In the genomic region with DNA sequence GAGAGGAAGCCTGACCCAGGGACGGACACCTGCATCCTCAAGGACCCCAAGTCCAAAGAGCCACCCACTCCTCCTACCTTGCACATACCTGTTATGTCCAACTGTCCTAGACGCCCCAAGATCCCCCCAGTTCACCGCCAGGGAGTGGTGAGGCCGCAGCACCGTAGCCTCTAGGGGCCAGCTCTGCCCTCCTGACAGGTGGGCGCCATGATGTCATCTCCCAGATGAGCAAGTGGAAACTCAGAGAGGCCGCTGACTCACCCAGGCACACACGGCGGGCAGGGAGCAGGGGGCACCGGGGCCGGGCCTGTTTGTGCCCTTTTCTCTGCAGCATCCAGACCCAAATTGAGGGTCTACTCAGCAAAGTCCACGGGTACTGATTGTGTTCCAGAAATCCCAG, we compare ENCODE assay signal across 16 cellular contexts. TPM values are rescaled to one million over a fixed set of nuclear protein-coding genes. Genes with fewer than 3 reads are reported as not detected.
DNase-seq lines count a peak whose midpoint lies in the region; ATAC-seq and TF ChIP-seq lines count a peak whose summit lies in the region.
"Had no signal": no experiment of that assay in that cellular context is flagged by ENCODE, and none has a peak within 500 bp of the region (broad histone marks: within the 10 kb centered on the region; RNA-seq: fewer than 3 reads in every experiment).

No MANE protein-coding gene starts in this region.

- TF ChIP-seq RAD21 in IMR-90 (IDR thresholded peaks at IDR 0.05; ENCODE audit: low read length): no peak

- H3K14ac ChIP-seq in IMR-90 (replicated peaks; ENCODE audit: low read depth, low read length): no peak overlapping the region

- H3K23ac ChIP-seq in IMR-90 (ENCODE audit: low read depth, low read length): no peak overlapping the region

- H2BK120ac ChIP-seq in IMR-90 (ENCODE audit: low read depth, low read length): peak overlapping the region; percentile 40; the same call in 1 of the 2 replicates

- CTCF ChIA-PET in IMR-90 (lab: Yijun Ruan, JAX): no interaction called here

- H3K4me1 ChIP-seq in BLaER1 (peaks cover 64% of the 10 kb centered on the region), IMR-90 (ENCODE audit: control insufficient read depth, insufficient read depth, low read length) (peaks cover 9% of the 10 kb centered on the region)
- H3K4me1 ChIP-seq: Caco-2, SJCRH30 had no signal

- DNase-seq in IMR-90: no peak
- peak; percentile 10 for DNase-seq in left ventricle myocardium superior
- DNase-seq in posterior vena cava (ENCODE audit: low spot score): peak; percentile 41
- DNase-seq in epidermal melanocyte (ENCODE audit: insufficient read length, low spot score): no peak
- DNase-seq in kidney glomerular epithelial cell (lab: John Stamatoyannopoulos, UW): no peak
- no peak for DNase-seq in GM19238 (ENCODE audit: insufficient read length, low spot score)
- DNase-seq: Caco-2; CD4-positive, CD25-positive, alpha-beta regulatory T cell; DMS153; Kasumi-1; NCI-H187 treated with DMSO at 0.1 percent for 48 hours; NCI-H446; NCI-H69; SJCRH30 had no signal

- H3K4me2 ChIP-seq in BLaER1 (peak overlapping the region; percentile 81; the same call in 1 of the 2 replicates), IMR-90 (ENCODE audit: low read depth, low read length) (no peak overlapping the region)

- no peaks in the 10 kb centered on the region for H3K9me3 ChIP-seq in BLaER1
- no peaks in the 10 kb centered on the region for H3K9me3 ChIP-seq in IMR-90 (ENCODE audit: control insufficient read depth, insufficient read depth, low read length)
- H3K9me3 ChIP-seq: Caco-2, SJCRH30 had no signal

- H4K5ac ChIP-seq in IMR-90 (ENCODE audit: low read depth, low read length): no peak overlapping the region

- BruUV-seq in IMR-90 (replicated peaks; lab: Mats Ljungman, UMichigan): no TSS peak

- H3K9ac ChIP-seq in BLaER1 (no peak overlapping the region), IMR-90 (ENCODE audit: low read depth, low read length) (no peak overlapping the region)

- dilution Hi-C loops in IMR-90 (cut with HindIII; ENCODE audit: low sequenced_read_pairs, unreplicated experiment): no loop called here

- peak overlapping the region; percentile 61; the same call in 1 of the 2 replicates for H2AK5ac ChIP-seq in IMR-90 (ENCODE audit: low read depth, low read length)

- H3K27me3 ChIP-seq in BLaER1: peaks cover 21% of the 10 kb centered on the region
- H3K27me3 ChIP-seq in IMR-90 (ENCODE audit: control insufficient read depth, insufficient read depth, low read length): no peaks in the 10 kb centered on the region
- H3K27me3 ChIP-seq: SJCRH30 had no signal

- H4K91ac ChIP-seq in IMR-90 (ENCODE audit: insufficient read depth, low read depth, low read length): no peak overlapping the region

- H4K8ac ChIP-seq in IMR-90 (ENCODE audit: low read depth in 2 of 2, low read length in 2 of 2): no peak overlapping the region

- no peak overlapping the region for H2BK20ac ChIP-seq in IMR-90 (ENCODE audit: low read depth, low read length)

- intact Hi-C loops in IMR-90 (cut with micrococcal nuclease): no loop called here
- intact Hi-C loops in left ventricle myocardium superior (cut with micrococcal nuclease): no loop called here
- intact Hi-C loops in posterior vena cava (cut with DNase I): no loop called here

- H4K20me1 ChIP-seq in BLaER1: peaks cover 16% of the 10 kb centered on the region
- no peaks in the 10 kb centered on the region for H4K20me1 ChIP-seq in IMR-90 (ENCODE audit: insufficient read depth, low read length)

- H2BK5ac ChIP-seq in IMR-90 (ENCODE audit: low read depth, low read length, poor library complexity, severe bottlenecking): no peak overlapping the region

- no peak overlapping the region for H2AFZ ChIP-seq in IMR-90 (replicated peaks; ENCODE audit: low read length, poor library complexity)

- 89% methylated on average over 3 of the region's 12 CpGs; no CpG with 5 or more reads in 1 of the 2 experiments for WGBS in IMR-90 (ENCODE audit: extremely low coverage in 2 of 2, insufficient read length in 1 of 2), 2 experiments

- H3K27ac ChIP-seq in BLaER1: no peak overlapping the region
- H3K27ac ChIP-seq in IMR-90 (ENCODE audit: insufficient read depth, low read length): no peak overlapping the region
- H3K27ac ChIP-seq: SJCRH30 had no signal

- H3K56ac ChIP-seq in IMR-90 (ENCODE audit: extremely low read depth, insufficient read depth, low read length): no peak overlapping the region

- peaks cover 25% of the 10 kb centered on the region for H3K9me1 ChIP-seq in IMR-90 (ENCODE audit: insufficient read depth, low read length)

- no peaks in the 10 kb centered on the region for H3K36me3 ChIP-seq in BLaER1
- no peaks in the 10 kb centered on the region for H3K36me3 ChIP-seq in IMR-90 (ENCODE audit: control insufficient read depth, insufficient read depth, low read length)
- H3K36me3 ChIP-seq: SJCRH30 had no signal

- H2BK15ac ChIP-seq in IMR-90 (ENCODE audit: low read depth, low read length): no peak overlapping the region

- H3K4me3 ChIP-seq in BLaER1 (no peak overlapping the region), IMR-90 (ENCODE audit: insufficient read depth, low read depth, low read length) (no peak overlapping the region)
- H3K4me3 ChIP-seq: SJCRH30 had no signal

- no peak overlapping the region for H3K18ac ChIP-seq in IMR-90 (ENCODE audit: low read depth, low read length)

- TF ChIP-seq POLR2A in IMR-90 (IDR thresholded peaks at IDR 0.05; ENCODE audit: low read depth, low read length): no peak

- POLR2A ChIA-PET in IMR-90 (lab: Charles Lee; ENCODE audit: unreplicated experiment): no interaction called here

- no peak for TF ChIP-seq CTCF in IMR-90 (conservative IDR thresholded peaks at IDR 0.05; ENCODE audit: low read depth, low read length)

- ATAC-seq in IMR-90 (ENCODE audit: low read depth) (no peak), left ventricle myocardium superior (no peak), esophagus mucosa (no peak)

- peaks cover 3 to 28% of the 10 kb centered on the region in 2 experiments; a peak in 3 of 4 replicates for H3K79me1 ChIP-seq in IMR-90 (ENCODE audit: low read depth in 1 of 2, low read length in 2 of 2)

- in situ Hi-C loops in IMR-90 (cut with MboI; ENCODE audit: low sequenced_read_pairs): no loop called here

- no peak overlapping the region for H2AK9ac ChIP-seq in IMR-90 (replicated peaks; ENCODE audit: low read depth, low read length, poor library complexity)

- H3K4ac ChIP-seq in IMR-90 (ENCODE audit: low read depth, low read length): no peak overlapping the region

TF ChIP-seq in IMR-90, 13 proteins besides CTCF, POLR2A, EP300 and RAD21:
- no peak for TF ChIP-seq BHLHE40 (IDR thresholded peaks at IDR 0.05; ENCODE audit: low read depth, low read length)
- TF ChIP-seq MAFK (IDR thresholded peaks at IDR 0.05; ENCODE audit: low read depth, low read length): no peak
- TF ChIP-seq, protein P1, sequence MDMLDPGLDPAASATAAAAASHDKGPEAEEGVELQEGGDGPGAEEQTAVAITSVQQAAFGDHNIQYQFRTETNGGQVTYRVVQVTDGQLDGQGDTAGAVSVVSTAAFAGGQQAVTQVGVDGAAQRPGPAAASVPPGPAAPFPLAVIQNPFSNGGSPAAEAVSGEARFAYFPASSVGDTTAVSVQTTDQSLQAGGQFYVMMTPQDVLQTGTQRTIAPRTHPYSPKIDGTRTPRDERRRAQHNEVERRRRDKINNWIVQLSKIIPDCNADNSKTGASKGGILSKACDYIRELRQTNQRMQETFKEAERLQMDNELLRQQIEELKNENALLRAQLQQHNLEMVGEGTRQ (IDR thresholded peaks at IDR 0.05; ENCODE audit: low read depth, low read length): no peak
- TF ChIP-seq MXI1 (IDR thresholded peaks at IDR 0.05; ENCODE audit: borderline replicate concordance, low read depth, low read length): no peak
- no peak for TF ChIP-seq CHD1 (IDR thresholded peaks at IDR 0.05; ENCODE audit: low read depth, low read length)
- no peak for TF ChIP-seq RFX5 (IDR thresholded peaks at IDR 0.05; ENCODE audit: low read depth, low read length)
- TF ChIP-seq NFE2L2 (IDR thresholded peaks at IDR 0.05; ENCODE audit: low read depth, low read length): no peak
- TF ChIP-seq MAZ (IDR thresholded peaks at IDR 0.05; ENCODE audit: borderline replicate concordance, low read depth, low read length): no peak
- no peak for TF ChIP-seq SMC3 (IDR thresholded peaks at IDR 0.05; ENCODE audit: low read depth, low read length)
- TF ChIP-seq RCOR1 (IDR thresholded peaks at IDR 0.05; ENCODE audit: insufficient replicate concordance, low read length): no peak
- TF ChIP-seq CEBPB (IDR thresholded peaks at IDR 0.05; ENCODE audit: low read depth, low read length): no peak
- TF ChIP-seq, protein P2, sequence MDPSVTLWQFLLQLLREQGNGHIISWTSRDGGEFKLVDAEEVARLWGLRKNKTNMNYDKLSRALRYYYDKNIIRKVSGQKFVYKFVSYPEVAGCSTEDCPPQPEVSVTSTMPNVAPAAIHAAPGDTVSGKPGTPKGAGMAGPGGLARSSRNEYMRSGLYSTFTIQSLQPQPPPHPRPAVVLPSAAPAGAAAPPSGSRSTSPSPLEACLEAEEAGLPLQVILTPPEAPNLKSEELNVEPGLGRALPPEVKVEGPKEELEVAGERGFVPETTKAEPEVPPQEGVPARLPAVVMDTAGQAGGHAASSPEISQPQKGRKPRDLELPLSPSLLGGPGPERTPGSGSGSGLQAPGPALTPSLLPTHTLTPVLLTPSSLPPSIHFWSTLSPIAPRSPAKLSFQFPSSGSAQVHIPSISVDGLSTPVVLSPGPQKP (IDR thresholded peaks at IDR 0.05; ENCODE audit: borderline replicate concordance, low read depth, low read length): no peak
- no peak for TF ChIP-seq FOS (IDR thresholded peaks at IDR 0.05; ENCODE audit: low read depth, low read length)
TF ChIP-seq in IMR-90: peak in this region for 0.

RNA-seq across cellular contexts. Expression of gene ZNF469, which starts 4.8 kb away (rescaled TPM):
- total RNA-seq in IMR-90 (2012; rRNA removed) (1.1 and 1.4 TPM in 2 replicates), left ventricle myocardium superior (1.0 TPM), posterior vena cava (1 to 10 TPM; 2.9 to 6.2 TPM), esophagus mucosa (0.24 TPM)
- 13.3 and 16.4 TPM in 2 replicates for polyA plus RNA-seq in IMR-90 (2012; rRNA removed)
- 5.1 and 8.8 TPM in 2 replicates for polyA plus RNA-seq in IMR-90 (2012; cell fraction: cytosol; rRNA removed)
- 32.3 and 70.4 TPM in 2 replicates for polyA plus RNA-seq in IMR-90 (2012; cell fraction: nucleus; rRNA removed; ENCODE audit: low replicate concordance)
- total RNA-seq: SJCRH30 had no signal

Comparison
In these comparisons a context has a peak if more than half of its experiments do, and no peak if none do; other contexts are left out.
1. DNase-seq: peak in left ventricle myocardium superior (single experiment) and posterior vena cava (single experiment); none in IMR-90 (single experiment), epidermal melanocyte (single experiment), kidney glomerular epithelial cell (single experiment) and GM19238 (single experiment).